14 cellular contexts compared by ENCODE assay signal in genomic region chr4:771464-771863, GRCh38. TPM values are rescaled to one million over a fixed set of nuclear protein-coding genes. Genes with fewer than 3 reads are reported as not detected.
A peak's percentile ranks its signal among the peaks of the same experiment; 100 is the strongest.
DNase-seq lines count a peak whose midpoint lies in the region; ATAC-seq and TF ChIP-seq lines count a peak whose summit lies in the region.
"Had no signal": no experiment of that assay in that cellular context is flagged by ENCODE, and none has a peak within 500 bp of the region (broad histone marks: within the 10 kb centered on the region; RNA-seq: fewer than 3 reads in every experiment).

No MANE protein-coding gene starts in this region.

- no peaks in the 10 kb centered on the region for H3K9me3 ChIP-seq in esophagus squamous epithelium
- H3K9me3 ChIP-seq in tibial nerve, result peaks cover 0 to 64% (median 3%) of the 10 kb centered on the region in 4 donors
- no peaks in the 10 kb centered on the region for H3K9me3 ChIP-seq in prostate gland
- H3K9me3 ChIP-seq: A549, spleen, thyroid gland had no signal

- H3K4me1 Mint-ChIP-seq in activated naive CD8-positive, alpha-beta T cell (ENCODE audit: low read depth), result peaks cover 47% of the 10 kb centered on the region
- H3K4me1 Mint-ChIP-seq in activated naive CD8-positive, alpha-beta T cell treated with anti-CD3 and anti-CD28 coated beads, Interleukin-2, amount 50 U/mL, for 24 hours, result peaks cover 38% of the 10 kb centered on the region

- TF ChIP-seq CTCF in esophagus squamous epithelium (IDR thresholded peaks at IDR 0.05), result no peak
- TF ChIP-seq CTCF in tibial nerve (IDR thresholded peaks at IDR 0.05), result no peak
- TF ChIP-seq CTCF in prostate gland (IDR thresholded peaks at IDR 0.05), result no peak

- WGBS in esophagus squamous epithelium, 2 donors, result 56 to 74% methylated on average over 3 to 4 of the region's 6 CpGs
- WGBS in tibial nerve, 2 donors, result 67 to 70% methylated on average over 4 to 5 of the region's 6 CpGs
- WGBS in prostate gland, result 60% methylated on average over 6 of the region's 6 CpGs

- TF ChIP-seq EP300 in tibial nerve (IDR thresholded peaks at IDR 0.05), result no peak

- peak overlapping the region; percentile 28 for H3K27ac Mint-ChIP-seq in activated naive CD8-positive, alpha-beta T cell
- no peak overlapping the region for H3K27ac Mint-ChIP-seq in activated naive CD8-positive, alpha-beta T cell treated with anti-CD3 and anti-CD28 coated beads, Interleukin-2, amount 50 U/mL, for 24 hours
- H3K27ac Mint-ChIP-seq: activated naive CD4-positive, alpha-beta T cell treated with anti-CD3 and anti-CD28 coated beads, Interleukin-2, amount 10 ng/mL, durations not matched to agents 7 days and 5 days; dendritic cell treated with granulocyte-macrophage colony-stimulating factor and Interleukin-4, amounts not matched to agents 40 ng/mL and 50 ng/mL, for 4 days had no signal

- DNase-seq in activated naive CD8-positive, alpha-beta T cell treated with anti-CD3 and anti-CD28 coated beads, Interleukin-2, amount 50 U/mL, for 24 hours, result no peak
- DNase-seq in esophagus squamous epithelium (lab: John Stamatoyannopoulos, UW) (no peak), myocyte (ENCODE audit: low read depth) (peak; percentile 45), tibial nerve (ENCODE audit: low spot score in 2 of 2) (no peak), NCI-H1105 treated with DMSO at 0.1 percent for 48 hours (lab: John Stamatoyannopoulos, UW) (no peak), prostate gland (ENCODE audit: low spot score) (no peak)
- DNase-seq: activated naive CD4-positive, alpha-beta T cell treated with anti-CD3 and anti-CD28 coated beads, Interleukin-2, amount 10 ng/mL, durations not matched to agents 7 days and 5 days; body of pancreas; spleen; thyroid gland had no signal

- no peak for TF ChIP-seq POLR2A in esophagus squamous epithelium (IDR thresholded peaks at IDR 0.05)
- no peak for TF ChIP-seq POLR2A in tibial nerve (IDR thresholded peaks at IDR 0.05)
- TF ChIP-seq POLR2A in prostate gland (IDR thresholded peaks at IDR 0.05), result no peak

- H3K27me3 ChIP-seq in esophagus squamous epithelium (no peaks in the 10 kb centered on the region), tibial nerve (no peaks in the 10 kb centered on the region), prostate gland (replicated peaks; ENCODE audit: insufficient read depth) (no peaks in the 10 kb centered on the region)
- H3K27me3 ChIP-seq: body of pancreas, spleen, thyroid gland had no signal

- peaks cover 5 to 61% (median 19%) of the 10 kb centered on the region in 3 donors for H3K4me1 ChIP-seq in esophagus squamous epithelium
- peaks cover 0 to 55% (median 5%) of the 10 kb centered on the region in 4 donors for H3K4me1 ChIP-seq in tibial nerve
- H3K4me1 ChIP-seq in prostate gland (replicated peaks), result no peaks in the 10 kb centered on the region
- H3K4me1 ChIP-seq: A549 had no signal

- H3K4me3 ChIP-seq in esophagus squamous epithelium, result no peak overlapping the region
- no peak overlapping the region for H3K4me3 ChIP-seq in tibial nerve
- no peak overlapping the region for H3K4me3 ChIP-seq in prostate gland
- H3K4me3 ChIP-seq: A549, body of pancreas, spleen, thyroid gland had no signal

- intact Hi-C loops in esophagus squamous epithelium (cut with DNase I), result no loop called here
- intact Hi-C loops in prostate gland (cut with DNase I), result no loop called here

- no peaks in the 10 kb centered on the region for H3K9me3 Mint-ChIP-seq in activated naive CD8-positive, alpha-beta T cell (ENCODE audit: low read depth)
- no peaks in the 10 kb centered on the region for H3K9me3 Mint-ChIP-seq in activated naive CD8-positive, alpha-beta T cell treated with anti-CD3 and anti-CD28 coated beads, Interleukin-2, amount 50 U/mL, for 24 hours
- H3K9me3 Mint-ChIP-seq: activated naive CD4-positive, alpha-beta T cell treated with anti-CD3 and anti-CD28 coated beads, Interleukin-2, amount 10 ng/mL, durations not matched to agents 7 days and 5 days had no signal

- H3K36me3 Mint-ChIP-seq in activated naive CD8-positive, alpha-beta T cell, result peaks cover 5% of the 10 kb centered on the region
- H3K36me3 Mint-ChIP-seq in activated naive CD8-positive, alpha-beta T cell treated with anti-CD3 and anti-CD28 coated beads, Interleukin-2, amount 50 U/mL, for 24 hours (ENCODE audit: low read depth), result peaks cover 45% of the 10 kb centered on the region

- ATAC-seq in activated naive CD8-positive, alpha-beta T cell treated with anti-CD3 and anti-CD28 coated beads, Interleukin-2, amount 50 U/mL, for 24 hours, result no peak
- ATAC-seq in HG03095 (IDR thresholded peaks at IDR 0.05; ENCODE audit: unreplicated experiment), result no peak
- ATAC-seq: body of pancreas had no signal

- peaks cover 4 to 99% (median 18%) of the 10 kb centered on the region in 3 donors for H3K36me3 ChIP-seq in esophagus squamous epithelium
- peaks cover 4 to 100% (median 5%) of the 10 kb centered on the region in 3 donors for H3K36me3 ChIP-seq in tibial nerve
- H3K36me3 ChIP-seq in prostate gland, result peaks cover 0 to 13% of the 10 kb centered on the region in 2 donors

- H3K27me3 Mint-ChIP-seq in activated naive CD8-positive, alpha-beta T cell, result no peaks in the 10 kb centered on the region
- no peaks in the 10 kb centered on the region for H3K27me3 Mint-ChIP-seq in activated naive CD8-positive, alpha-beta T cell treated with anti-CD3 and anti-CD28 coated beads, Interleukin-2, amount 50 U/mL, for 24 hours
- H3K27me3 Mint-ChIP-seq: activated naive CD4-positive, alpha-beta T cell treated with anti-CD3 and anti-CD28 coated beads, Interleukin-2, amount 10 ng/mL, durations not matched to agents 7 days and 5 days; dendritic cell treated with granulocyte-macrophage colony-stimulating factor and Interleukin-4, amounts not matched to agents 40 ng/mL and 50 ng/mL, for 4 days had no signal

- H3K27ac ChIP-seq in esophagus squamous epithelium (peak overlapping the region in 3 of 4 donors; percentile 15 to 65 (median 33)), tibial nerve (peak overlapping the region in 3 of 4 donors; percentile 43 to 80 (median 75)), prostate gland (no peak overlapping the region)
- H3K27ac ChIP-seq: A549, body of pancreas, thyroid gland had no signal

- no peak overlapping the region for H3K4me3 Mint-ChIP-seq in activated naive CD8-positive, alpha-beta T cell
- no peak overlapping the region for H3K4me3 Mint-ChIP-seq in activated naive CD8-positive, alpha-beta T cell treated with anti-CD3 and anti-CD28 coated beads, Interleukin-2, amount 50 U/mL, for 24 hours
- H3K4me3 Mint-ChIP-seq: activated naive CD4-positive, alpha-beta T cell treated with anti-CD3 and anti-CD28 coated beads, Interleukin-2, amount 10 ng/mL, durations not matched to agents 7 days and 5 days; dendritic cell treated with granulocyte-macrophage colony-stimulating factor and Interleukin-4, amounts not matched to agents 40 ng/mL and 50 ng/mL, for 4 days had no signal

RNA-seq across cellular contexts. Expression of gene CPLX1, which starts 54.5 kb away (rescaled TPM):
- total RNA-seq in esophagus squamous epithelium (under 1 TPM in 2 of 4 donors, not detected in 2; 0.44 to 0.57 TPM), myocyte (0.57 and 1.2 TPM in 2 replicates), tibial nerve (1 to 10 TPM in 3 of 4 donors, not detected in 1; 1.8 to 2.4 (median 2.4) TPM), prostate gland (1 to 10 TPM; 2.5 to 4.4 TPM)
- polyA plus RNA-seq in myocyte (2012), result 1.2 TPM

Comparison
In these comparisons a context has a peak if more than half of its experiments do, and no peak if none do; other contexts are left out.
1. H3K27ac ChIP-seq: peak in esophagus squamous epithelium (3 of 4) and tibial nerve (3 of 4); none in prostate gland (0 of 2).